ENCODE assay signal across 27 cellular contexts in genomic region chr6:126100386-126100785, GRCh38.
DNase-seq lines count a peak whose midpoint lies in the region; ATAC-seq, FAIRE-seq and TF ChIP-seq lines count a peak whose summit lies in the region.
"Had no signal": no experiment of that assay in that cellular context is flagged by ENCODE, and none has a peak within 500 bp of the region (broad histone marks: within the 10 kb centered on the region; RNA-seq: fewer than 3 reads in every experiment).

No MANE protein-coding gene starts in this region.

- H3K36me3 Mint-ChIP-seq in MCF 10A (ENCODE audit: insufficient read depth, unreplicated experiment) = peaks cover 15% of the 10 kb centered on the region

- POLR2A ChIA-PET in MCF 10A (lab: Yijun Ruan, JAX) = no interaction called here

- H3K27ac ChIP-seq in mammary epithelial cell (ENCODE audit: insufficient read depth, low read depth, low read length) (no peak overlapping the region), esophagus muscularis mucosa (replicated peaks in 1 of 4) (no peak overlapping the region), keratinocyte (ENCODE audit: control insufficient read depth, insufficient read depth, low read length) (no peak overlapping the region), osteoblast (ENCODE audit: low read depth, low read length) (no peak overlapping the region)
- H3K27ac ChIP-seq: 22Rv1; A549; BLaER1 treated with 17β-estradiol and CSF1 and Interleukin-3, amounts not matched to agents 10 nM and 100 nM; C4-2B had no signal

- H3K79me2 ChIP-seq in mammary epithelial cell (ENCODE audit: insufficient read depth, low read length) (no peaks in the 10 kb centered on the region), keratinocyte (ENCODE audit: control insufficient read depth, insufficient read depth, low read length) (no peaks in the 10 kb centered on the region), osteoblast (ENCODE audit: insufficient read depth, low read length) (no peaks in the 10 kb centered on the region)

- H3K27ac Mint-ChIP-seq in MCF 10A (ENCODE audit: low read depth, unreplicated experiment) = no peak overlapping the region
- H3K27ac Mint-ChIP-seq: B cell; CD4-positive, alpha-beta T cell; CD8-positive, alpha-beta T cell had no signal

- no peak for ATAC-seq in GM18909 (IDR thresholded peaks at IDR 0.05; ENCODE audit: poor library complexity, unreplicated experiment)
- ATAC-seq: A549; CD8-positive, alpha-beta T cell; GM12878 had no signal

- TF ChIP-seq EP300 in esophagus muscularis mucosa (IDR thresholded peaks at IDR 0.05) = no peak

- no peaks in the 10 kb centered on the region for H3K9me3 ChIP-seq in mammary epithelial cell (replicated peaks; ENCODE audit: insufficient read depth, low read length)
- no peaks in the 10 kb centered on the region for H3K9me3 ChIP-seq in esophagus muscularis mucosa
- no peaks in the 10 kb centered on the region for H3K9me3 ChIP-seq in keratinocyte (ENCODE audit: control insufficient read depth, low read depth, low read length)
- H3K9me3 ChIP-seq in osteoblast (ENCODE audit: low read depth, low read length) = no peaks in the 10 kb centered on the region
- H3K9me3 ChIP-seq: A549; BLaER1 treated with 17β-estradiol and CSF1 and Interleukin-3, amounts not matched to agents 10 nM and 100 nM had no signal

- H3K36me3 ChIP-seq in mammary epithelial cell (ENCODE audit: insufficient read depth, low read length) (no peaks in the 10 kb centered on the region), esophagus muscularis mucosa (peaks cover 0 to 5% (median 0%) of the 10 kb centered on the region in 4 donors), keratinocyte (ENCODE audit: control insufficient read depth in 2 of 2, extremely low read depth in 1 of 2, insufficient read depth in 2 of 2, low read length in 2 of 2) (no peaks in the 10 kb centered on the region), osteoblast (ENCODE audit: insufficient read depth, low read length) (no peaks in the 10 kb centered on the region)
- H3K36me3 ChIP-seq: BLaER1 treated with 17β-estradiol and CSF1 and Interleukin-3, amounts not matched to agents 10 nM and 100 nM had no signal

- no peak for TF ChIP-seq POLR2A in esophagus muscularis mucosa (IDR thresholded peaks at IDR 0.05; ENCODE audit: low read depth)

- H3K9ac ChIP-seq in mammary epithelial cell (ENCODE audit: insufficient read depth, low read length) = no peak overlapping the region
- H3K9ac ChIP-seq in keratinocyte (ENCODE audit: control insufficient read depth, extremely low read depth, insufficient read depth, low read length) = no peak overlapping the region
- H3K9ac ChIP-seq: BLaER1 treated with 17β-estradiol and CSF1 and Interleukin-3, amounts not matched to agents 10 nM and 100 nM had no signal

- H3K4me3 Mint-ChIP-seq in MCF 10A (ENCODE audit: unreplicated experiment) = no peak overlapping the region
- H3K4me3 Mint-ChIP-seq: B cell; CD4-positive, alpha-beta T cell; CD8-positive, alpha-beta T cell had no signal

- no peak for FAIRE-seq in keratinocyte (lab: Jason Lieb, UNC)
- FAIRE-seq: A549, GM12878, GM12892, GM18507, GM19239 had no signal

- H3K4me2 ChIP-seq in mammary epithelial cell (ENCODE audit: insufficient read depth, low read depth, low read length) (no peak overlapping the region), keratinocyte (ENCODE audit: control insufficient read depth, extremely low read depth, insufficient read depth, low read depth, low read length) (no peak overlapping the region), osteoblast (ENCODE audit: insufficient read depth, low read length) (no peak overlapping the region)
- H3K4me2 ChIP-seq: A549; BLaER1 treated with 17β-estradiol and CSF1 and Interleukin-3, amounts not matched to agents 10 nM and 100 nM had no signal

- dilution Hi-C loops in mammary epithelial cell (cut with HindIII; ENCODE audit: low sequenced_read_pairs) (no loop called here), keratinocyte (cut with MboI; ENCODE audit: extremely low pct_ligation_motif_present, low sequenced_read_pairs) (no loop called here)

- H2AFZ ChIP-seq in mammary epithelial cell (ENCODE audit: low read depth, low read length) (no peak overlapping the region), keratinocyte (ENCODE audit: control insufficient read depth, low read length) (no peak overlapping the region), osteoblast (ENCODE audit: low read length) (no peak overlapping the region)

- H3K9me1 ChIP-seq in keratinocyte (ENCODE audit: control insufficient read depth, extremely low read depth, insufficient read depth, low read length) = no peaks in the 10 kb centered on the region

- H3K27me3 ChIP-seq in mammary epithelial cell (ENCODE audit: insufficient read depth, low read length) (no peaks in the 10 kb centered on the region), esophagus muscularis mucosa (no peaks in the 10 kb centered on the region), keratinocyte (ENCODE audit: control insufficient read depth, extremely low read depth, insufficient read depth, low read length) (no peaks in the 10 kb centered on the region), osteoblast (ENCODE audit: insufficient read depth, low read length) (no peaks in the 10 kb centered on the region)
- H3K27me3 ChIP-seq: BLaER1 treated with 17β-estradiol and CSF1 and Interleukin-3, amounts not matched to agents 10 nM and 100 nM had no signal

- in situ Hi-C loops in mammary epithelial cell (cut with MboI; ENCODE audit: low sequenced_read_pairs in 2 of 2) = no loop called here

- no TSS peak for BruUV-seq in mammary epithelial cell (replicated peaks; lab: Mats Ljungman, UMichigan)
- no TSS peak for BruUV-seq in MCF 10A (replicated peaks; lab: Mats Ljungman, UMichigan)

- TF ChIP-seq CTCF in mammary epithelial cell (conservative IDR thresholded peaks at IDR 0.05 in 1 of 2, IDR thresholded peaks at IDR 0.05 in 1 of 2; ENCODE audit: extremely low read depth in 1 of 2, insufficient read depth in 1 of 2, low read depth in 1 of 2, low read length in 2 of 2) (no peak), MCF 10A (IDR thresholded peaks at IDR 0.05; ENCODE audit: unreplicated experiment) (no peak), esophagus muscularis mucosa (IDR thresholded peaks at IDR 0.05) (no peak), keratinocyte (optimal IDR thresholded peaks at IDR 0.05 in 1 of 3, IDR thresholded peaks at IDR 0.05 in 1 of 3, conservative IDR thresholded peaks at IDR 0.05 in 1 of 3; ENCODE audit: extremely low read depth in 1 of 3, insufficient read depth in 2 of 3, low read length in 3 of 3) (no peak), osteoblast (IDR thresholded peaks at IDR 0.05; ENCODE audit: extremely low read depth, low read depth, low read length) (no peak)

- intact Hi-C loops in mammary epithelial cell (cut with micrococcal nuclease) (no loop called here), MCF 10A (cut with micrococcal nuclease) (no loop called here), esophagus muscularis mucosa (cut with DNase I) (no loop called here)

- peaks cover 8% of the 10 kb centered on the region for H3K9me3 Mint-ChIP-seq in MCF 10A (ENCODE audit: unreplicated experiment)
- H3K9me3 Mint-ChIP-seq: CD4-positive, alpha-beta T cell had no signal

- H3K27me3 Mint-ChIP-seq in MCF 10A (ENCODE audit: insufficient read depth, unreplicated experiment) = no peaks in the 10 kb centered on the region
- H3K27me3 Mint-ChIP-seq: B cell; CD4-positive, alpha-beta T cell had no signal

- 68% methylated on average over 4 of the region's 4 CpGs for WGBS in mammary epithelial cell (ENCODE audit: low coverage, missing lambda C conversion rate)
- 95% methylated on average over 4 of the region's 4 CpGs for WGBS in esophagus muscularis mucosa

- peak; percentile 4 for DNase-seq in mammary epithelial cell
- DNase-seq in MCF 10A (ENCODE audit: unreplicated experiment) = no peak
- peak; percentile 57 for DNase-seq in esophagus muscularis mucosa (ENCODE audit: extremely low spot score)
- peak; percentile 11 for DNase-seq in keratinocyte (ENCODE audit: low read depth, low spot score)
- DNase-seq in osteoblast (ENCODE audit: insufficient read length, low spot score, missing footprints) = no peak
- no peak for DNase-seq in NCI-H2196 treated with DMSO at 0.1 percent for 48 hours (lab: John Stamatoyannopoulos, UW; ENCODE audit: unreplicated experiment)
- DNase-seq: AML-193; CD4-positive, alpha-beta T cell; CD8-positive, alpha-beta T cell; COR-L47; DMS 273 treated with DMSO at 0.1 percent for 48 hours; DMS153; DMS53; DMS79; DND-41; EL; GDM1 had no signal

- H4K20me1 ChIP-seq in mammary epithelial cell (ENCODE audit: insufficient read depth, low read length) = no peaks in the 10 kb centered on the region
- H4K20me1 ChIP-seq in keratinocyte (ENCODE audit: control insufficient read depth, extremely low read depth, insufficient read depth, low read length) = no peaks in the 10 kb centered on the region
- no peaks in the 10 kb centered on the region for H4K20me1 ChIP-seq in osteoblast (ENCODE audit: insufficient read depth, low read length)
- H4K20me1 ChIP-seq: BLaER1 treated with 17β-estradiol and CSF1 and Interleukin-3, amounts not matched to agents 10 nM and 100 nM had no signal

- CTCF ChIA-PET in mammary epithelial cell (lab: Charles Lee; ENCODE audit: low non-redundant PET) = no interaction called here
- CTCF ChIA-PET in MCF 10A (lab: Yijun Ruan, JAX) = interaction anchor here (1.2 kb wide), 1 partner anchor 13 kb away, joined by 3 read pairs; no protein-coding TSS in a partner anchor

- H3K4me1 ChIP-seq in mammary epithelial cell (ENCODE audit: insufficient read depth, low read length) (peaks cover 2% of the 10 kb centered on the region), esophagus muscularis mucosa (no peaks in the 10 kb centered on the region), keratinocyte (ENCODE audit: control insufficient read depth, extremely low read depth, insufficient read depth, low read length) (peaks cover 7% of the 10 kb centered on the region), osteoblast (ENCODE audit: insufficient read depth, low read length) (no peaks in the 10 kb centered on the region)
- H3K4me1 ChIP-seq: A549; BLaER1 treated with 17β-estradiol and CSF1 and Interleukin-3, amounts not matched to agents 10 nM and 100 nM had no signal

- no peak overlapping the region for H3K4me3 ChIP-seq in mammary epithelial cell (replicated peaks in 1 of 3; ENCODE audit: insufficient read depth in 1 of 3, low read depth in 2 of 3, low read length in 3 of 3)
- H3K4me3 ChIP-seq in esophagus muscularis mucosa = no peak overlapping the region
- no peak overlapping the region for H3K4me3 ChIP-seq in keratinocyte (ENCODE audit: control insufficient read depth in 2 of 3, extremely low read depth in 1 of 3, insufficient read depth in 2 of 3, low read depth in 1 of 3, low read length in 3 of 3)
- H3K4me3 ChIP-seq in osteoblast (ENCODE audit: insufficient read depth, low read length) = no peak overlapping the region
- H3K4me3 ChIP-seq: A549; BLaER1 treated with 17β-estradiol and CSF1 and Interleukin-3, amounts not matched to agents 10 nM and 100 nM; GM12878 had no signal

- no peaks in the 10 kb centered on the region for H3K4me1 Mint-ChIP-seq in MCF 10A (ENCODE audit: insufficient read depth, unreplicated experiment)
- H3K4me1 Mint-ChIP-seq: B cell had no signal

Comparison
In these comparisons a context has a peak if more than half of its experiments do, and no peak if none do; other contexts are left out.
1. DNase-seq: peak in mammary epithelial cell (single experiment), esophagus muscularis mucosa (single experiment) and keratinocyte (single experiment); none in MCF 10A (single experiment), osteoblast (single experiment) and NCI-H2196 treated with DMSO at 0.1 percent for 48 hours (single experiment).